ENCODE assay signal across 17 cellular contexts in the genomic region with DNA sequence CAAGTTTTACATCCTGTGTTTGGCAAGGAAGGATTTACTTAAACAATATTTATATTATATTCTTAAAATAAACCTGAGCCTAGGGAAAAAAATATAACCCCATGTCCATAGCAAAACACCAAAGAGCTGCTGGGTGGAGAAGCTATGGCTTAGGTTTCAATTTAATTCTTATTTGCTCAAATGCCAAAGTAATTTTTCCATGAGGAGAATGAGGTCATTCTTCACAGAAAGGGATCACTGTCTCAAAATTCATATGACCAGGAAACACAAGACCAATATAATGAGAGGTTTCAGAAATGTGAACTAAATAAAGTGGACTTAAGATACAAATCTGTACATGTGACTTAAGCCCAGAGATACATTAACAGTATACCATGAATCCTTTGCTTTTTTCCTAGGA.
DNase-seq lines count a peak whose midpoint lies in the region; ATAC-seq, FAIRE-seq and TF ChIP-seq lines count a peak whose summit lies in the region.
"Had no signal": no experiment of that assay in that cellular context is flagged by ENCODE, and none has a peak within 500 bp of the region (broad histone marks: within the 10 kb centered on the region; RNA-seq: fewer than 3 reads in every experiment).

No MANE protein-coding gene starts in this region.

- no peak for TF ChIP-seq EP300 in HepG2 (IDR thresholded peaks at IDR 0.05; ENCODE audit: low read depth in 2 of 2, low read length in 2 of 2)
- no peak for TF ChIP-seq EP300 in HepG2 (CRISPR knock-in tag; IDR thresholded peaks at IDR 0.05; ENCODE audit: borderline replicate concordance)
- TF ChIP-seq EP300 in ovary (IDR thresholded peaks at IDR 0.05): no peak

- H3K36me3 ChIP-seq in HepG2 (replicated peaks in 1 of 2; ENCODE audit: control insufficient read depth in 1 of 2, insufficient read depth in 2 of 2, low read length in 2 of 2): no peaks in the 10 kb centered on the region
- H3K36me3 ChIP-seq in right lobe of liver: no peaks in the 10 kb centered on the region
- H3K36me3 ChIP-seq in vagina: no peaks in the 10 kb centered on the region
- no peaks in the 10 kb centered on the region for H3K36me3 ChIP-seq in ovary
- H3K36me3 ChIP-seq: HAP-1 had no signal

- TF ChIP-seq RAD21 in HepG2 (CRISPR knock-in tag; IDR thresholded peaks at IDR 0.05): no peak

- H3K9ac ChIP-seq in HepG2 (ENCODE audit: insufficient read depth, low read depth, low read length): no peak overlapping the region

- BruUV-seq in HepG2 (replicated peaks; lab: Mats Ljungman, UMichigan): no TSS peak

- H3K27ac ChIP-seq in HepG2 (ENCODE audit: extremely low read length, insufficient read depth, low read length) (no peak overlapping the region), right lobe of liver (no peak overlapping the region), vagina (peak overlapping the region; percentile 52), ovary (no peak overlapping the region)

- ATAC-seq in HepG2 (no peak), right lobe of liver (no peak), GM18870 (IDR thresholded peaks at IDR 0.05; ENCODE audit: unreplicated experiment) (no peak)

- TF ChIP-seq POLR2A in HepG2 (IDR thresholded peaks at IDR 0.05; ENCODE audit: insufficient read depth in 1 of 2, low read depth in 2 of 2, low read length in 2 of 2) (no peak), right lobe of liver (IDR thresholded peaks at IDR 0.05) (no peak), vagina (IDR thresholded peaks at IDR 0.05) (no peak), ovary (IDR thresholded peaks at IDR 0.05) (no peak)

- POLR2A ChIA-PET in HepG2 (lab: Yijun Ruan, JAX): no interaction called here

- H3K79me2 ChIP-seq in HepG2 (ENCODE audit: insufficient read depth, low read length): no peaks in the 10 kb centered on the region

- no peak for TF ChIP-seq CTCF in HepG2 (CRISPR knock-in tag; IDR thresholded peaks at IDR 0.05)
- TF ChIP-seq CTCF in right lobe of liver (IDR thresholded peaks at IDR 0.05): no peak
- no peak for TF ChIP-seq CTCF in vagina (IDR thresholded peaks at IDR 0.05)
- no peak for TF ChIP-seq CTCF in ovary (IDR thresholded peaks at IDR 0.05)

- H3K9me3 ChIP-seq in HepG2 (ENCODE audit: low read length) (peaks cover 7% of the 10 kb centered on the region; the same call in 1 of the 2 replicates), right lobe of liver (no peaks in the 10 kb centered on the region), vagina (no peaks in the 10 kb centered on the region), ovary (no peaks in the 10 kb centered on the region)
- H3K9me3 ChIP-seq: HAP-1 had no signal

- DNase-seq in HepG2 (ENCODE audit: low spot score): peak; percentile 21
- no peak for DNase-seq in right lobe of liver
- peak; percentile 99 for DNase-seq in SK-MEL-5 (ENCODE audit: low read depth, low spot score)
- DNase-seq in foreskin melanocyte: peak; percentile 97
- DNase-seq in vagina (ENCODE audit: extremely low spot score in 2 of 2): no peak
- DNase-seq in EL: no peak
- no peak for DNase-seq in ovary
- DNase-seq: CD4-positive, CD25-positive, alpha-beta regulatory T cell; NCI-H1105; NCI-H1694 treated with DMSO at 0.1 percent for 48 hours; NCI-H2107; NCI-H446 treated with DMSO at 0.1 percent for 48 hours; NCI-H774; SIG-M5 had no signal

- in situ Hi-C loops in HepG2 (cut with HindIII; ENCODE audit: extremely low pct_ligation_motif_present, low pct_unique_long_range_greater_than_20kb): no loop called here
- in situ Hi-C loops in SK-MEL-5 (cut with HindIII; ENCODE audit: low pct_unique_long_range_greater_than_20kb, low sequenced_read_pairs): no loop called here

- H3K4me2 ChIP-seq in HepG2 (ENCODE audit: low read depth, low read length): no peak overlapping the region

- H3K4me1 ChIP-seq in HepG2 (ENCODE audit: insufficient read depth, low read length): peaks cover 7% of the 10 kb centered on the region; the same call in 1 of the 2 replicates
- H3K4me1 ChIP-seq in right lobe of liver: no peaks in the 10 kb centered on the region
- no peaks in the 10 kb centered on the region for H3K4me1 ChIP-seq in vagina
- H3K4me1 ChIP-seq in ovary (ENCODE audit: insufficient read depth): no peaks in the 10 kb centered on the region

- no peak overlapping the region for H2AFZ ChIP-seq in HepG2 (ENCODE audit: low read length)

- CTCF ChIA-PET in HepG2 (lab: Yijun Ruan, JAX; ENCODE audit: low intra/inter-chr PET ratio, low total read pairs): no interaction called here

- no peaks in the 10 kb centered on the region for H4K20me1 ChIP-seq in HepG2 (ENCODE audit: insufficient read depth, low read length)

- H3K4me3 ChIP-seq in HepG2 (replicated peaks in 1 of 3; ENCODE audit: insufficient read depth in 1 of 3, low read depth in 2 of 3, low read length in 3 of 3): no peak overlapping the region
- no peak overlapping the region for H3K4me3 ChIP-seq in right lobe of liver
- H3K4me3 ChIP-seq in vagina: no peak overlapping the region
- no peak overlapping the region for H3K4me3 ChIP-seq in ovary
- H3K4me3 ChIP-seq: HAP-1 had no signal

- H3K27me3 ChIP-seq in HepG2 (ENCODE audit: control insufficient read depth in 1 of 2, insufficient read depth in 2 of 2, low read length in 2 of 2) (no peaks in the 10 kb centered on the region), right lobe of liver (no peaks in the 10 kb centered on the region), vagina (no peaks in the 10 kb centered on the region), ovary (no peaks in the 10 kb centered on the region)

- FAIRE-seq in HepG2 (lab: Jason Lieb, UNC): no peak
- FAIRE-seq: RCC 7860 had no signal

- intact Hi-C loops in HepG2 (cut with micrococcal nuclease; ENCODE audit: unreplicated experiment): no loop called here
- intact Hi-C loops in right lobe of liver (cut with DNase I): no loop called here
- intact Hi-C loops in vagina (cut with DNase I): no loop called here
- intact Hi-C loops in ovary (cut with DNase I): no loop called here

TF ChIP-seq in HepG2, 621 proteins besides CTCF, POLR2A, EP300 and RAD21 (continues in another document):
- TF ChIP-seq MEIS2 (CRISPR knock-in tag; IDR thresholded peaks at IDR 0.05): no peak
- no peak for TF ChIP-seq CC2D1A (CRISPR knock-in tag; IDR thresholded peaks at IDR 0.05)
- TF ChIP-seq POLR2G (IDR thresholded peaks at IDR 0.05; ENCODE audit: low read depth, low read length): no peak
- no peak for TF ChIP-seq TARDBP (CRISPR knock-in tag; IDR thresholded peaks at IDR 0.05)
- no peak for TF ChIP-seq ZNF292 (CRISPR knock-in tag; IDR thresholded peaks at IDR 0.05; ENCODE audit: borderline replicate concordance, low read depth)
- TF ChIP-seq SIX1 (CRISPR knock-in tag; IDR thresholded peaks at IDR 0.05; ENCODE audit: borderline replicate concordance): no peak
- TF ChIP-seq, protein P1, sequence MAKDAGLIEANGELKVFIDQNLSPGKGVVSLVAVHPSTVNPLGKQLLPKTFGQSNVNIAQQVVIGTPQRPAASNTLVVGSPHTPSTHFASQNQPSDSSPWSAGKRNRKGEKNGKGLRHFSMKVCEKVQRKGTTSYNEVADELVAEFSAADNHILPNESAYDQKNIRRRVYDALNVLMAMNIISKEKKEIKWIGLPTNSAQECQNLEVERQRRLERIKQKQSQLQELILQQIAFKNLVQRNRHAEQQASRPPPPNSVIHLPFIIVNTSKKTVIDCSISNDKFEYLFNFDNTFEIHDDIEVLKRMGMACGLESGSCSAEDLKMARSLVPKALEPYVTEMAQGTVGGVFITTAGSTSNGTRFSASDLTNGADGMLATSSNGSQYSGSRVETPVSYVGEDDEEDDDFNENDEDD (CRISPR knock-in tag; IDR thresholded peaks at IDR 0.05; ENCODE audit: borderline replicate concordance): no peak
- no peak for TF ChIP-seq GATAD2A (CRISPR knock-in tag; IDR thresholded peaks at IDR 0.05)
- TF ChIP-seq, protein P2, sequence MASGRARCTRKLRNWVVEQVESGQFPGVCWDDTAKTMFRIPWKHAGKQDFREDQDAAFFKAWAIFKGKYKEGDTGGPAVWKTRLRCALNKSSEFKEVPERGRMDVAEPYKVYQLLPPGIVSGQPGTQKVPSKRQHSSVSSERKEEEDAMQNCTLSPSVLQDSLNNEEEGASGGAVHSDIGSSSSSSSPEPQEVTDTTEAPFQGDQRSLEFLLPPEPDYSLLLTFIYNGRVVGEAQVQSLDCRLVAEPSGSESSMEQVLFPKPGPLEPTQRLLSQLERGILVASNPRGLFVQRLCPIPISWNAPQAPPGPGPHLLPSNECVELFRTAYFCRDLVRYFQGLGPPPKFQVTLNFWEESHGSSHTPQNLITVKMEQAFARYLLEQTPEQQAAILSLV (CRISPR knock-in tag; IDR thresholded peaks at IDR 0.05; ENCODE audit: borderline replicate concordance): no peak
- TF ChIP-seq ZNF547 (CRISPR knock-in tag; IDR thresholded peaks at IDR 0.05): no peak
- TF ChIP-seq ZBTB1 (CRISPR knock-in tag; IDR thresholded peaks at IDR 0.05; ENCODE audit: borderline replicate concordance): no peak

Comparison
In these comparisons a context has a peak if more than half of its experiments do, and no peak if none do; other contexts are left out.
1. DNase-seq: peak in HepG2 (single experiment), SK-MEL-5 (single experiment) and foreskin melanocyte (single experiment); none in right lobe of liver (0 of 3), vagina (0 of 2), EL (single experiment) and ovary (0 of 5).